ENCODE assay signal across 21 cellular contexts in the genomic region with DNA sequence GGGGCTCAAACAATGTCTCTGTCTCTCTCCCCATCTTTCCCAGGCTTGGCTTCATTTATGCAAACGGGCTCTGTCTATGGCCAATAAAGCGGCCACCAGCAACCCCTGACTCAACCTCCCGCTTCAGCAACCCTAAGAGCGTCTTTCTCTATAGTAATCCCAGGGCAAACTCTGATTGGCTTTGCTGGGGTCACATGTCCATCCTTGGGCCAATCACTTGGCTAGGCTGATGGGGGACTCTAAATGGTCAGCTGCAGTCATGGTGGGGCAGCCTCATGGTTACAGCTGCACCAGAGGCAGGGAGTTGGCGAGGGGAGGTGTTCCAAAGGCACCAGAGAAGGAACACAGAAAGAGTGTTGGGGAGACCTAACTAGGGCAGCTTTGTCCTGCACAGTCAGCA.
DNase-seq lines count a peak whose midpoint lies in the region; ATAC-seq, FAIRE-seq and TF ChIP-seq lines count a peak whose summit lies in the region.
"Had no signal": no experiment of that assay in that cellular context is flagged by ENCODE, and none has a peak within 500 bp of the region (broad histone marks: within the 10 kb centered on the region; RNA-seq: fewer than 3 reads in every experiment).

No MANE protein-coding gene starts in this region.

- POLR2A ChIA-PET in A549 (lab: Yijun Ruan, JAX), result no interaction called here
- POLR2A ChIA-PET in K562 (lab: Yijun Ruan, JAX), result interaction anchor here (1.1 kb wide), 1 partner anchor 219 kb away, joined by 4 read pairs; no protein-coding TSS in a partner anchor

- H3K27ac ChIP-seq in A549, result no peak overlapping the region
- no peak overlapping the region for H3K27ac ChIP-seq in K562 (ENCODE audit: extremely low read depth, low read depth, low read length)
- H3K27ac ChIP-seq in trophoblast cell (ENCODE audit: low read depth, low read length), result no peak overlapping the region
- H3K27ac ChIP-seq: 22Rv1; BLaER1 treated with 17β-estradiol and CSF1 and Interleukin-3, amounts not matched to agents 10 nM and 100 nM had no signal

- H3K27me3 ChIP-seq in K562 (ENCODE audit: control insufficient read depth in 2 of 2, insufficient read depth in 2 of 2, low read length in 2 of 2) (peaks cover 10 to 52% of the 10 kb centered on the region in 2 experiments; a peak in 4 of 5 replicates), trophoblast cell (ENCODE audit: insufficient read depth, low read length) (no peaks in the 10 kb centered on the region)

- no peaks in the 10 kb centered on the region for H4K20me1 ChIP-seq in K562 (replicated peaks; ENCODE audit: control insufficient read depth, insufficient read depth, low read length)

- no peak overlapping the region for H3K9ac ChIP-seq in K562 (ENCODE audit: insufficient read depth in 1 of 2, low read depth in 2 of 2, low read length in 2 of 2)
- no peak overlapping the region for H3K9ac ChIP-seq in trophoblast cell (ENCODE audit: low read length)
- H3K9ac ChIP-seq: BLaER1 treated with 17β-estradiol and CSF1 and Interleukin-3, amounts not matched to agents 10 nM and 100 nM had no signal

- H2BK120ac ChIP-seq in trophoblast cell (ENCODE audit: insufficient read depth, low read length, poor library complexity), result no peak overlapping the region

- H3K79me1 ChIP-seq in trophoblast cell (ENCODE audit: low read length), result no peaks in the 10 kb centered on the region

- intact Hi-C loops in K562 (cut with micrococcal nuclease), result no loop called here

- H3K9me1 ChIP-seq in K562 (ENCODE audit: control insufficient read depth, insufficient read depth, low read length), result no peaks in the 10 kb centered on the region

- H3K18ac ChIP-seq in trophoblast cell (ENCODE audit: low read length), result no peak overlapping the region

- ATAC-seq in A549 (no peak), K562 (no peak), GM21390 (IDR thresholded peaks at IDR 0.05; ENCODE audit: unreplicated experiment) (no peak), GM18858 (IDR thresholded peaks at IDR 0.05; ENCODE audit: unreplicated experiment) (no peak)
- ATAC-seq: GM12878, HCT116 had no signal

- DNase-seq in A549 (ENCODE audit: low read depth in 1 of 2, low spot score in 1 of 2), result no peak
- no peak for DNase-seq in HTR-8/SVneo (ENCODE audit: insufficient read length, low spot score)
- no peak for DNase-seq in K562 (ENCODE audit: extremely low read depth in 1 of 4, low spot score in 3 of 4)
- DNase-seq in trophoblast cell, result no peak
- DNase-seq in NCI-H2196 treated with DMSO at 0.1 percent for 48 hours (lab: John Stamatoyannopoulos, UW; ENCODE audit: unreplicated experiment), result no peak
- DNase-seq in Ammon's horn (ENCODE audit: low spot score), result no peak
- DNase-seq: CD4-positive, alpha-beta T cell; CD8-positive, alpha-beta memory T cell; DMS 273 treated with DMSO at 0.1 percent for 48 hours; DMS79; EL; GDM1; H9 had no signal

- H3K4me2 ChIP-seq in A549, result no peak overlapping the region
- H3K4me2 ChIP-seq in K562 (ENCODE audit: insufficient read depth, low read length), result no peak overlapping the region
- H3K4me2 ChIP-seq in trophoblast cell (ENCODE audit: low read length), result no peak overlapping the region

- H2AFZ ChIP-seq in K562 (ENCODE audit: low read depth, low read length) (no peak overlapping the region), trophoblast cell (ENCODE audit: insufficient read depth, low read length, poor library complexity) (no peak overlapping the region)

- H4K8ac ChIP-seq in trophoblast cell (ENCODE audit: low read depth, low read length), result no peak overlapping the region

- in situ Hi-C loops in K562 (cut with MboI), result no loop called here

- H3K36me3 ChIP-seq in K562 (ENCODE audit: control insufficient read depth, insufficient read depth, low read length) (no peaks in the 10 kb centered on the region), trophoblast cell (ENCODE audit: control insufficient read depth in 1 of 2, insufficient read depth in 2 of 2, low read length in 2 of 2) (no peaks in the 10 kb centered on the region)
- H3K36me3 ChIP-seq: BLaER1 treated with 17β-estradiol and CSF1 and Interleukin-3, amounts not matched to agents 10 nM and 100 nM had no signal

- no peak overlapping the region for H2BK5ac ChIP-seq in trophoblast cell (ENCODE audit: low read depth, low read length, poor library complexity)

- BruUV-seq in K562 (replicated peaks; lab: Mats Ljungman, UMichigan), result no TSS peak

- no peak for TF ChIP-seq EP300 in A549 (IDR thresholded peaks at IDR 0.05)
- no peak for TF ChIP-seq EP300 in K562 (IDR thresholded peaks at IDR 0.05; ENCODE audit: low read length)

- no peak for TF ChIP-seq POLR2A in A549 (IDR thresholded peaks at IDR 0.05; ENCODE audit: low read length)
- TF ChIP-seq POLR2A in K562 (conservative IDR thresholded peaks at IDR 0.05), result no peak

- H3K4me1 ChIP-seq in A549 (no peaks in the 10 kb centered on the region), K562 (replicated peaks in 1 of 2; ENCODE audit: control insufficient read depth in 2 of 2, insufficient read depth in 2 of 2, low read length in 2 of 2) (peaks cover 0 to 5% of the 10 kb centered on the region in 2 experiments; a peak in 1 of 5 replicates), trophoblast cell (ENCODE audit: control insufficient read depth in 1 of 2, insufficient read depth in 2 of 2, low read length in 2 of 2) (peaks cover 0 to 3% of the 10 kb centered on the region in 2 experiments)

- no peaks in the 10 kb centered on the region for H3K9me3 ChIP-seq in A549
- H3K9me3 ChIP-seq in K562 (replicated peaks; ENCODE audit: control insufficient read depth, insufficient read depth, low read depth, low read length), result no peaks in the 10 kb centered on the region; the same call in 1 of the 2 replicates
- peaks cover 2% of the 10 kb centered on the region for H3K9me3 ChIP-seq in trophoblast cell (ENCODE audit: insufficient read depth, low read depth, low read length)
- H3K9me3 ChIP-seq: BLaER1 treated with 17β-estradiol and CSF1 and Interleukin-3, amounts not matched to agents 10 nM and 100 nM had no signal

- CTCF ChIA-PET in A549 (lab: Yijun Ruan, JAX) (no interaction called here), K562 (lab: Yijun Ruan, JAX; ENCODE audit: low intra/inter-chr PET ratio) (no interaction called here)

- 66% methylated on average over 5 of the region's 5 CpGs for WGBS in A549 (ENCODE audit: missing lambda C conversion rate)
- whole genome bisulfite sequencing in K562 (ENCODE audit: insufficient coverage, low coverage, missing lambda C conversion rate), result 0% methylated on average over 5 of the region's 5 CpGs
- no CpG with 5 or more reads among the region's 5 CpGs for WGBS in trophoblast cell (ENCODE audit: extremely low coverage, insufficient coverage, insufficient read length)

- H3K23ac ChIP-seq in trophoblast cell (ENCODE audit: low read length), result no peak overlapping the region

- H4K91ac ChIP-seq in trophoblast cell (ENCODE audit: low read depth, low read length), result no peak overlapping the region

- H4K12ac ChIP-seq in trophoblast cell (ENCODE audit: low read depth, low read length), result no peak overlapping the region

- no peak for TF ChIP-seq CTCF in A549 (IDR thresholded peaks at IDR 0.05)
- TF ChIP-seq CTCF in K562 (IDR thresholded peaks at IDR 0.05 in 2 of 3, conservative IDR thresholded peaks at IDR 0.05 in 1 of 3; ENCODE audit: insufficient read depth in 2 of 3, low read depth in 1 of 3, low read length in 3 of 3), result no peak

- FAIRE-seq in A549 (lab: Jason Lieb, UNC), result no peak
- FAIRE-seq in HTR-8/SVneo (lab: Jason Lieb, UNC), result peak; percentile 31
- no peak for FAIRE-seq in K562 (lab: Jason Lieb, UNC)
- FAIRE-seq: A204.1, D721Med had no signal

- no peak for TF ChIP-seq RAD21 in A549 (conservative IDR thresholded peaks at IDR 0.05 in 1 of 2, IDR thresholded peaks at IDR 0.05 in 1 of 2)
- TF ChIP-seq RAD21 in K562 (CRISPR knock-in tag; conservative IDR thresholded peaks at IDR 0.05 in 1 of 2, IDR thresholded peaks at IDR 0.05 in 1 of 2), result no peak

- H3K4me3 ChIP-seq in A549 (no peak overlapping the region), K562 (no peak overlapping the region), trophoblast cell (ENCODE audit: low read depth, low read length) (peak overlapping the region; percentile 6)
- H3K4me3 ChIP-seq: BLaER1 treated with 17β-estradiol and CSF1 and Interleukin-3, amounts not matched to agents 10 nM and 100 nM; GM12878 had no signal

- H2AK5ac ChIP-seq in trophoblast cell (ENCODE audit: low read length), result no peak overlapping the region

- H3K79me2 ChIP-seq in K562 (ENCODE audit: control insufficient read depth, insufficient read depth, low read length) (no peaks in the 10 kb centered on the region), trophoblast cell (ENCODE audit: control insufficient read depth, insufficient read depth, low read length, poor library complexity) (no peaks in the 10 kb centered on the region)

- no peak overlapping the region for H3K4ac ChIP-seq in trophoblast cell (ENCODE audit: low read depth, low read length)

- no peak overlapping the region for H2BK12ac ChIP-seq in trophoblast cell (ENCODE audit: low read length)

- H3K14ac ChIP-seq in trophoblast cell (ENCODE audit: low read length), result no peak overlapping the region

TF ChIP-seq in A549, 52 proteins besides CTCF, POLR2A, EP300 and RAD21:
- TF ChIP-seq USF2 (IDR thresholded peaks at IDR 0.05), result peak; percentile 11; the same call in 1 of the 2 replicates
- no peak for TF ChIP-seq EHMT2 (IDR thresholded peaks at IDR 0.05; ENCODE audit: low read depth)

TF ChIP-seq in K562, 482 proteins besides CTCF, POLR2A, EP300 and RAD21 (continues in another document):
- peak; percentile 63 for TF ChIP-seq USF2 (CRISPR knock-in tag; IDR thresholded peaks at IDR 0.05)
- peak; percentile 22 for TF ChIP-seq NFYB (IDR thresholded peaks at IDR 0.05; ENCODE audit: extremely low read depth, insufficient read length)
- TF ChIP-seq RAD51 (IDR thresholded peaks at IDR 0.05; ENCODE audit: borderline replicate concordance, low read depth), result peak; percentile 27; the same call in 1 of the 2 replicates
- no peak for TF ChIP-seq SRSF9 (IDR thresholded peaks at IDR 0.05; ENCODE audit: borderline replicate concordance, low read depth, low read length)
- TF ChIP-seq NFATC3 (IDR thresholded peaks at IDR 0.05), result no peak
- no peak for TF ChIP-seq TBP (optimal IDR thresholded peaks at IDR 0.05; ENCODE audit: low read depth, low read length)

Comparison
In these comparisons a context has a peak if more than half of its experiments do, and no peak if none do; other contexts are left out.
1. Of the 35 proteins assayed by ChIP-seq in both K562 and A549: peak only in K562: none; only in A549: none; in both: USF2; in neither: 34.